8 cellular contexts compared by ENCODE assay signal in the genomic region with DNA sequence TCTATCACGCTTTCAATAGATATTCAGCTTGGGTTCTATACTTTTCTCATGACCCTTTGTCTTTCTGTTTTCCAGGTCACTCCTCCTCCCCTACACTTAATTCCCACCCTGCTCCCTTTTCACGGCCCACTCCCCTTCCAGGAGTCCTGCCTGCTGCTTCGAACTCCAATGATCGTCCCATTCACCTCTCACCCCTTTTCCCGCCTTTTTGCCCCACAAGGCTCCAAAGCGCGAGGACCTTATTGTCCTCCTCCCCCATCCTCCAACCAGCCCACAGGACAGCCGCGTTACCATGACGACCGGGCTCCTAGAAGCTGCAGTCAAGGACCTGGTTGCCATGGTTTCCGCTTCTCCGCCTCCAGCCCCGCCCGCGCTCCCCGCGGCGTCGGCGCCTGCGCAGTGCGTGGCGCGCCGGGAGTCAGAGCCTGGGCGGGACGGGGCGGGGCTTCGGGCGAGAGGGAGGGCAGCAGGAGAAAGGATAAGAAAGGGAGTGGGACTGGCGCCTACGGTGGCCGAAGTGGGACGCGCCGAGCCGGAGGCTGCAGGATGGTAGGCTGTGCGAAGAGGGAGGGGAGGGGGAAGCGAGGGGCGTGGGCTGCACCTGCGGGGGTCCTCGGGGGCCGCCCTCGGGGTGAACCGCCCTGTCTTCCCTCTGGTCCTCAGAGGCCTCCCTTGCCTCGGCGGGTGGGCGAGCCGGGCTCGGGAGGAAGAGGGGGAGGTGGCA. TPM values are rescaled to one million over a fixed set of nuclear protein-coding genes. Genes with fewer than 3 reads are reported as not detected.
A peak's percentile ranks its signal among the peaks of the same experiment; 100 is the strongest.
DNase-seq lines count a peak whose midpoint lies in the region; ATAC-seq and TF ChIP-seq lines count a peak whose summit lies in the region.

Gene AP1S1, plus strand, starts transcription at position 508 of the 724 bp plus-strand sequence. Its CDS starts 39 bp downstream, at position 547.

- no peaks in the 10 kb centered on the region for H3K9me3 Mint-ChIP-seq in activated CD4-positive, alpha-beta memory T cell treated with anti-CD3 and anti-CD28 coated beads, Interleukin-2, amount 10 ng/mL, durations not matched to agents 7 days and 5 days

- DNase-seq in BJ (ENCODE audit: low read depth) (peak; percentile 66), NCI-H82 (lab: John Stamatoyannopoulos, UW) (peak; percentile 96), dorsolateral prefrontal cortex (peak; percentile 88 to 96 (median 92)), right lobe of liver (peak; percentile 96 to 97 (median 96))
- DNase-seq in activated CD4-positive, alpha-beta memory T cell treated with anti-CD3 and anti-CD28 coated beads, Interleukin-2, amount 10 ng/mL, durations not matched to agents 7 days and 5 days: peak; percentile 95
- DNase-seq in stimulated activated CD4-positive, alpha-beta T cell treated with anti-CD3 and anti-CD28 coated beads, Interleukin-4, amount 100 ng/mL, for 24 hours: peak; percentile 91

- H3K27me3 Mint-ChIP-seq in activated CD4-positive, alpha-beta memory T cell treated with anti-CD3 and anti-CD28 coated beads, Interleukin-2, amount 10 ng/mL, durations not matched to agents 7 days and 5 days: peaks cover 13% of the 10 kb centered on the region

- ATAC-seq in GM19395 (IDR thresholded peaks at IDR 0.05; ENCODE audit: unreplicated experiment) (peak; percentile 78), HG03571 (IDR thresholded peaks at IDR 0.05; ENCODE audit: unreplicated experiment) (peak; percentile 67), right lobe of liver (peak; percentile 96 to 98 (median 98))

- H3K4me1 ChIP-seq in right lobe of liver: peaks cover 0 to 14% (median 0%) of the 10 kb centered on the region in 4 donors

- H3K27me3 ChIP-seq in BJ (ENCODE audit: control insufficient read depth, insufficient read depth, low read length) (0 out of 2 replicates have a peak, but pooled peaks cover 2% of the 10 kb centered on the region), dorsolateral prefrontal cortex (no peaks in the 10 kb centered on the region), right lobe of liver (no peaks in the 10 kb centered on the region)

- WGBS in right lobe of liver (ENCODE audit: insufficient coverage, low coverage, low lambda C conversion rate, missing lambda C conversion rate): 3% methylated on average over 30 of the region's 51 CpGs

- peaks cover 9% of the 10 kb centered on the region for H3K36me3 ChIP-seq in BJ (ENCODE audit: control insufficient read depth, insufficient read depth, low read length)
- H3K36me3 ChIP-seq in right lobe of liver: peaks cover 0 to 2% (median 0%) of the 10 kb centered on the region in 4 donors

- H3K4me3 ChIP-seq in BJ (ENCODE audit: low read depth, low read length): peak within 1 kb of the TSS; percentile 99
- H3K4me3 ChIP-seq in dorsolateral prefrontal cortex: peak within 1 kb of the TSS; percentile 66 to 94 (median 83)
- peak within 1 kb of the TSS; percentile 71 to 84 (median 75) for H3K4me3 ChIP-seq in right lobe of liver

- H3K9me3 ChIP-seq in right lobe of liver: no peaks in the 10 kb centered on the region

- H3K27ac ChIP-seq in dorsolateral prefrontal cortex (peak within 1 kb of the TSS in 48 of 59 donors; percentile 1 to 90 (median 64)), right lobe of liver (no peak within 1 kb of the TSS)

- TF ChIP-seq CTCF in BJ (IDR thresholded peaks at IDR 0.05; ENCODE audit: insufficient read depth, low read depth, low read length) (no peak), dorsolateral prefrontal cortex (IDR thresholded peaks at IDR 0.05 in 54 of 56, conservative IDR thresholded peaks at IDR 0.05 in 2 of 56; ENCODE audit: low read depth in 1 of 56, partially characterized antibody in 56 of 56) (peak in 22 of 56 donors; percentile 2 to 48 (median 20)), right lobe of liver (IDR thresholded peaks at IDR 0.05) (no peak)

- H3K36me3 Mint-ChIP-seq in activated CD4-positive, alpha-beta memory T cell treated with anti-CD3 and anti-CD28 coated beads, Interleukin-2, amount 10 ng/mL, durations not matched to agents 7 days and 5 days (ENCODE audit: low read depth): peaks cover 14% of the 10 kb centered on the region

- POLR2A ChIA-PET in BJ (lab: Charles Lee): no interaction called here
- POLR2A ChIA-PET in activated CD4-positive, alpha-beta memory T cell treated with anti-CD3 and anti-CD28 coated beads, Interleukin-2, amount 10 ng/mL, durations not matched to agents 7 days and 5 days (lab: Charles Lee): interaction anchor here (1.0 kb wide), 1 partner anchor 279 kb away, joined by 3 read pairs; the partner anchor contains the start of gene SRRT

- TF ChIP-seq POLR2A in right lobe of liver (IDR thresholded peaks at IDR 0.05): no peak

- CTCF ChIA-PET in BJ (lab: Yijun Ruan, JAX): interaction anchor here (0.9 to 2.3 kb wide), 4 partner anchors 10 to 39 kb away, joined by 3 to 18 read pairs (median 4); partner anchors contain the start of gene VGF
- CTCF ChIA-PET in activated CD4-positive, alpha-beta memory T cell treated with anti-CD3 and anti-CD28 coated beads, Interleukin-2, amount 10 ng/mL, durations not matched to agents 7 days and 5 days (lab: Charles Lee): interaction anchor here (1.0 to 3.1 kb wide), 3 partner anchors 12 to 64 kb away, joined by 3 to 55 read pairs (median 3); partner anchors contain the start of gene ZNHIT1

- no peak within 1 kb of the TSS for H3K27ac Mint-ChIP-seq in activated CD4-positive, alpha-beta memory T cell treated with anti-CD3 and anti-CD28 coated beads, Interleukin-2, amount 10 ng/mL, durations not matched to agents 7 days and 5 days

- peak within 1 kb of the TSS; percentile 79 for H3K4me3 Mint-ChIP-seq in activated CD4-positive, alpha-beta memory T cell treated with anti-CD3 and anti-CD28 coated beads, Interleukin-2, amount 10 ng/mL, durations not matched to agents 7 days and 5 days

- intact Hi-C loops in dorsolateral prefrontal cortex (cut with DNase I): loop anchor here in 1 of 2 donors (1.0 to 5.0 kb wide), 3 partner anchors 11 to 262 kb away; partner anchors contain the start of genes PLOD3 and VGF
- intact Hi-C loops in right lobe of liver (cut with DNase I): no loop called here

- peaks cover 16% of the 10 kb centered on the region for H3K4me1 Mint-ChIP-seq in activated CD4-positive, alpha-beta memory T cell treated with anti-CD3 and anti-CD28 coated beads, Interleukin-2, amount 10 ng/mL, durations not matched to agents 7 days and 5 days

RNA-seq across cellular contexts. Expression of gene AP1S1, which starts in this region (rescaled TPM):
- polyA plus RNA-seq in BJ (2011; rRNA removed): 186 and 270 TPM in 2 replicates
- 30.8 and 56.0 TPM in 2 replicates for polyA minus RNA-seq in BJ (2011; rRNA and poly(A)+ RNA removed)
- 10 to 100 TPM; 46.7 to 50.0 TPM for total RNA-seq in activated CD4-positive, alpha-beta memory T cell treated with anti-CD3 and anti-CD28 coated beads, Interleukin-2, amount 10 ng/mL, durations not matched to agents 7 days and 5 days
- total RNA-seq in dorsolateral prefrontal cortex (100 to 1,000 TPM in 60 of 120 experiments, 10 to 100 TPM in 60; 39.7 to 176 (median 100.0) TPM), right lobe of liver (10 to 100 TPM; 24.0 to 56.5 (median 26.4) TPM)

Comparison
In these comparisons a context has a peak if more than half of its experiments do, and no peak if none do; other contexts are left out.
1. H3K27ac ChIP-seq: peak in dorsolateral prefrontal cortex (48 of 59); none in right lobe of liver (0 of 3).
2. Peak in every context shown above with its lines, with median percentiles within 50 percentile points of each other: DNase-seq, H3K4me3 ChIP-seq and ATAC-seq.